In the genomic region with DNA sequence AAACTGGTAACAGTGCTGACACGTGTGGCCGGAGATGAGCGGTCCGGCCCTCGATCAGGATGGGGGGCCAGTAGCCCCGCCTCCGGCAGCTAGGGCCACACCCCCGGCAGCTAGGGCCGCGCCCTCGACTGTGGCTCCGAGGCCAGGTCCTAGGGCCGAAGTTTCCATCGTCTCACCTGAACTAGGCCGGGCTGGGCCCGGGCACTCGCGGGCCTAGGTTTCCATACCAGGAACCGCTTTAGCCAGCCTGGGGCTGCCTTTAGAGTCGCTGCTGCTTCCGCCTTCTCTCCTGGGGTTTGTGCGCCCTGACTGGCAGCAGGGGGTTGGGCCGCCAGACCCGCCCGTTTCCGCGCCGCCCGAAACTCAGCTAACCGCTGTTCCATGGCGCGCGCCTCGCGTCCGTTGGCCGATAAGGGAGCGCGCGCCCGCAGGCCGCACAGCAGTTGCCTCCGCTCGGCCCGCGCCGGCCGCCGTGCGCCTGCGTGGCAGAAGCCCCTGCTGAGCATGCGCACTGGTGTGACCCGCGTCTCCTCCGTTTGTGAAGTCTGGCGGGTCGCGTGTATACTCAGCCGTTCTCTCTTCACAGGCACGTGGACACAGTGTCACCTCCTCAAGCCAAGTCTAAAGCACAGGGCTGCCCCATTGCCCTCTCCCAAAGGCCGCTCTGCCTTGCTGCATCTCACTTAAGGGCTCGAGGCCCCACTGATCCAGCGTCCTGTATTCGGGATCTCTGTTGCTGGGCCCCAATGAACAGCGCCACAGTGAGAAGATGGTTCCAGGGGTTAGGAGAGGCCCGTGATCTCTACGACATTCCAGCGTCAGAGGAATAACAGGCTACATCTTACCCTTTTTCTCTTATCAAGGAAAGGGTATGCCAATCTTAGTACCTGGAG, we compare ENCODE assay signal across 1 cellular context.
TF ChIP-seq lines count a peak whose summit lies in the region.

Gene SAYSD1 (minus strand): TSS at position 480 of the 893 bp plus-strand sequence. CDS start 97 bp downstream, at position 383.

TF ChIP-seq in HepG2, 621 proteins besides CTCF, POLR2A, EP300 and RAD21 (continued from another document and continues in another):
- TF ChIP-seq ZUFSP (CRISPR knock-in tag; IDR thresholded peaks at IDR 0.05; ENCODE audit: borderline replicate concordance), result no peak
- no peak for TF ChIP-seq ZNF180 (CRISPR knock-in tag; IDR thresholded peaks at IDR 0.05; ENCODE audit: borderline replicate concordance, low read depth)
- peak; percentile 97 for TF ChIP-seq MXD3 (CRISPR knock-in tag; IDR thresholded peaks at IDR 0.05)
- TF ChIP-seq ZNF558 (CRISPR knock-in tag; IDR thresholded peaks at IDR 0.05; ENCODE audit: borderline replicate concordance), result peak; percentile 40; the same call in 1 of the 2 replicates
- TF ChIP-seq NR2F2 (IDR thresholded peaks at IDR 0.05; ENCODE audit: borderline replicate concordance, low read depth), result no peak
- TF ChIP-seq SETDB1 (CRISPR knock-in tag; IDR thresholded peaks at IDR 0.05; ENCODE audit: borderline replicate concordance), result 0 out of 2 replicates have a peak, but pooled peaks have one; percentile 2
- TF ChIP-seq, protein P1, sequence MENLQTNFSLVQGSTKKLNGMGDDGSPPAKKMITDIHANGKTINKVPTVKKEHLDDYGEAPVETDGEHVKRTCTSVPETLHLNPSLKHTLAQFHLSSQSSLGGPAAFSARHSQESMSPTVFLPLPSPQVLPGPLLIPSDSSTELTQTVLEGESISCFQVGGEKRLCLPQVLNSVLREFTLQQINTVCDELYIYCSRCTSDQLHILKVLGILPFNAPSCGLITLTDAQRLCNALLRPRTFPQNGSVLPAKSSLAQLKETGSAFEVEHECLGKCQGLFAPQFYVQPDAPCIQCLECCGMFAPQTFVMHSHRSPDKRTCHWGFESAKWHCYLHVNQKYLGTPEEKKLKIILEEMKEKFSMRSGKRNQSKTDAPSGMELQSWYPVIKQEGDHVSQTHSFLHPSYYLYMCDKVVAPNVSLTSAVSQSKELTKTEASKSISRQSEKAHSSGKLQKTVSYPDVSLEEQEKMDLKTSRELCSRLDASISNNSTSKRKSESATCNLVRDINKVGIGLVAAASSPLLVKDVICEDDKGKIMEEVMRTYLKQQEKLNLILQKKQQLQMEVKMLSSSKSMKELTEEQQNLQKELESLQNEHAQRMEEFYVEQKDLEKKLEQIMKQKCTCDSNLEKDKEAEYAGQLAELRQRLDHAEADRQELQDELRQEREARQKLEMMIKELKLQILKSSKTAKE (CRISPR knock-in tag; IDR thresholded peaks at IDR 0.05; ENCODE audit: borderline replicate concordance), result peak; percentile 71; the same call in 1 of the 2 replicates
- no peak for TF ChIP-seq SCMH1 (CRISPR knock-in tag; IDR thresholded peaks at IDR 0.05; ENCODE audit: borderline replicate concordance)
- TF ChIP-seq AFF4 (CRISPR knock-in tag; IDR thresholded peaks at IDR 0.05), result no peak
- TF ChIP-seq NFKBIZ (CRISPR knock-in tag; IDR thresholded peaks at IDR 0.05), result no peak; the same call in 1 of the 2 replicates
- TF ChIP-seq SRSF1 (optimal IDR thresholded peaks at IDR 0.05; ENCODE audit: low read depth, low read length), result peak; percentile 87
- no peak for TF ChIP-seq ATF1 (CRISPR knock-in tag; IDR thresholded peaks at IDR 0.05)
- peak; percentile 96 for TF ChIP-seq ZNF773 (CRISPR knock-in tag; IDR thresholded peaks at IDR 0.05; ENCODE audit: borderline replicate concordance)
- TF ChIP-seq THYN1 (CRISPR knock-in tag; IDR thresholded peaks at IDR 0.05; ENCODE audit: borderline replicate concordance, low read depth), result no peak
- TF ChIP-seq ZNF749 (CRISPR knock-in tag; IDR thresholded peaks at IDR 0.05; ENCODE audit: borderline replicate concordance), result peak; percentile 99
- peak; percentile 75 for TF ChIP-seq ELF1 (CRISPR knock-in tag; IDR thresholded peaks at IDR 0.05)
- peak; percentile 98 for TF ChIP-seq ZSCAN9 (CRISPR knock-in tag; IDR thresholded peaks at IDR 0.05; ENCODE audit: borderline replicate concordance)
- TF ChIP-seq PRDM15 (CRISPR knock-in tag; IDR thresholded peaks at IDR 0.05), result peak; percentile 64; the same call in 1 of the 2 replicates
- TF ChIP-seq ZNF431 (CRISPR knock-in tag; IDR thresholded peaks at IDR 0.05; ENCODE audit: borderline replicate concordance, low read depth), result peak; percentile 93; the same call in 1 of the 2 replicates
- peak; percentile 100 for TF ChIP-seq ZFX (CRISPR knock-in tag; IDR thresholded peaks at IDR 0.05; ENCODE audit: low read depth)
- TF ChIP-seq SALL1 (CRISPR knock-in tag; IDR thresholded peaks at IDR 0.05), result peak; percentile 96
- peak; percentile 99 for TF ChIP-seq ZNF670 (CRISPR knock-in tag; IDR thresholded peaks at IDR 0.05; ENCODE audit: borderline replicate concordance)
- no peak for TF ChIP-seq TCF7 (IDR thresholded peaks at IDR 0.05; ENCODE audit: low read depth)
- peak; percentile 67 for TF ChIP-seq IRF2 (CRISPR knock-in tag; IDR thresholded peaks at IDR 0.05)
- peak; percentile 22 for TF ChIP-seq TBL1XR1 (IDR thresholded peaks at IDR 0.05; ENCODE audit: borderline replicate concordance, low read length, partially characterized antibody)
- no peak for TF ChIP-seq CENPBD1 (CRISPR knock-in tag; IDR thresholded peaks at IDR 0.05; ENCODE audit: borderline replicate concordance, low read depth)
- peak; percentile 95; the same call in 1 of the 2 replicates for TF ChIP-seq SNAPC2 (CRISPR knock-in tag; IDR thresholded peaks at IDR 0.05)
- peak; percentile 69; the same call in 1 of the 2 replicates for TF ChIP-seq ZKSCAN1 (IDR thresholded peaks at IDR 0.05; ENCODE audit: low read length)
- TF ChIP-seq KDM5B (CRISPR knock-in tag; IDR thresholded peaks at IDR 0.05; ENCODE audit: borderline replicate concordance), result peak; percentile 99; the same call in 1 of the 2 replicates
- no peak for TF ChIP-seq MTA3 (CRISPR knock-in tag; IDR thresholded peaks at IDR 0.05)
- no peak for TF ChIP-seq HMGA1 (CRISPR knock-in tag; conservative IDR thresholded peaks at IDR 0.05)
- peak; percentile 84 for TF ChIP-seq ZNF232 (CRISPR knock-in tag; IDR thresholded peaks at IDR 0.05; ENCODE audit: borderline replicate concordance)
- TF ChIP-seq MEF2D (CRISPR knock-in tag; IDR thresholded peaks at IDR 0.05), result peak; percentile 76
- TF ChIP-seq CBX2 (IDR thresholded peaks at IDR 0.05; ENCODE audit: low read depth, low read length), result no peak
- 0 out of 2 replicates have a peak, but pooled peaks have one; percentile 41 for TF ChIP-seq CBX2 (CRISPR knock-in tag; IDR thresholded peaks at IDR 0.05; ENCODE audit: low read depth)
- TF ChIP-seq, protein P2, sequence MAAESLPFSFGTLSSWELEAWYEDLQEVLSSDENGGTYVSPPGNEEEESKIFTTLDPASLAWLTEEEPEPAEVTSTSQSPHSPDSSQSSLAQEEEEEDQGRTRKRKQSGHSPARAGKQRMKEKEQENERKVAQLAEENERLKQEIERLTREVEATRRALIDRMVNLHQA (CRISPR knock-in tag; IDR thresholded peaks at IDR 0.05), result no peak
- peak; percentile 34; the same call in 1 of the 2 replicates for TF ChIP-seq JUND (CRISPR knock-in tag; IDR thresholded peaks at IDR 0.05)
- peak; percentile 61 for TF ChIP-seq YY1 (IDR thresholded peaks at IDR 0.05; ENCODE audit: insufficient read depth, insufficient replicate concordance, low read depth, low read length)
- no peak for TF ChIP-seq SRSF4 (IDR thresholded peaks at IDR 0.05; ENCODE audit: low read depth, low read length, poor library complexity, severe bottlenecking)
- peak; percentile 87 for TF ChIP-seq BHLHE40 (IDR thresholded peaks at IDR 0.05; ENCODE audit: low read length)
- TF ChIP-seq ZNF572 (CRISPR knock-in tag; IDR thresholded peaks at IDR 0.05), result no peak
- TF ChIP-seq ZNF33A (CRISPR knock-in tag; IDR thresholded peaks at IDR 0.05; ENCODE audit: borderline replicate concordance), result no peak
- peak; percentile 90 for TF ChIP-seq HOXA3 (CRISPR knock-in tag; IDR thresholded peaks at IDR 0.05)
- TF ChIP-seq ZNF556 (CRISPR knock-in tag; IDR thresholded peaks at IDR 0.05; ENCODE audit: borderline replicate concordance), result peak; percentile 80
- TF ChIP-seq MNT (IDR thresholded peaks at IDR 0.05), result no peak; the same call in 1 of the 2 replicates
- TF ChIP-seq NRL (CRISPR knock-in tag; IDR thresholded peaks at IDR 0.05; ENCODE audit: borderline replicate concordance), result peak; percentile 97
- TF ChIP-seq ATAD3A (CRISPR knock-in tag; IDR thresholded peaks at IDR 0.05), result no peak
- TF ChIP-seq ZNF441 (CRISPR knock-in tag; IDR thresholded peaks at IDR 0.05; ENCODE audit: borderline replicate concordance), result peak; percentile 73
- peak; percentile 58; the same call in 1 of the 2 replicates for TF ChIP-seq ELF4 (CRISPR knock-in tag; IDR thresholded peaks at IDR 0.05; ENCODE audit: borderline replicate concordance)
- peak; percentile 89 for TF ChIP-seq ZSCAN20 (CRISPR knock-in tag; IDR thresholded peaks at IDR 0.05; ENCODE audit: borderline replicate concordance)
- TF ChIP-seq ZNF446 (CRISPR knock-in tag; IDR thresholded peaks at IDR 0.05), result peak; percentile 98
- peak; percentile 89 for TF ChIP-seq KLF6 (CRISPR knock-in tag; IDR thresholded peaks at IDR 0.05)
